18 cellular contexts compared by ENCODE assay signal in the genomic region with DNA sequence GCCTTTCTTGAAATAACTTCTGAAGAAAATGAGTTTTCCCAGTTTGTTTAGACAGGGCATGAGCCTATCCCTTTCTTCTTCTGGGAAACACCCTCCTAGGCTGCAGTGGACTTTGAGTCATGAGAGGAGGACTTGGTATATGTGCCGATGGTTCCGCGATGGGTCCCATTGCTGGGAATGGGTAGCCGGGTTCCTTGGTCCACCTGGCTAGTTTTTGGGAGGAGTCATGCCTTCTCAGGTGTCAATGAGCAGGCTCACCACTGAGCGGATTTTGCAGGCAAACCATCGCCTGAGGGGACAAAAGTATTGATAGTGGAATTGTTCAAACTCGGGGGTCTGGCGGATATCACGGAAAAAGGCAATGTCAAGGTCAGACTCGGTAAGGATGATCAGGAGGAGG. TPM values are rescaled to one million over a fixed set of nuclear protein-coding genes. Genes with fewer than 3 reads are reported as not detected.
DNase-seq lines count a peak whose midpoint lies in the region; ATAC-seq, FAIRE-seq and TF ChIP-seq lines count a peak whose summit lies in the region.
"Had no signal": no experiment of that assay in that cellular context is flagged by ENCODE, and none has a peak within 500 bp of the region (broad histone marks: within the 10 kb centered on the region; RNA-seq: fewer than 3 reads in every experiment).

No MANE protein-coding gene starts in this region.

- H3K79me2 ChIP-seq in K562 (ENCODE audit: control insufficient read depth, insufficient read depth, low read length), result no peaks in the 10 kb centered on the region

- 92% methylated on average over 10 of the region's 10 CpGs for WGBS in right cardiac atrium
- WGBS in K562 (ENCODE audit: insufficient coverage, low coverage, missing lambda C conversion rate), result 95% methylated on average over 9 of the region's 10 CpGs

- no peak for TF ChIP-seq RAD21 in K562 (CRISPR knock-in tag; conservative IDR thresholded peaks at IDR 0.05 in 1 of 2, IDR thresholded peaks at IDR 0.05 in 1 of 2)

- H3K9ac ChIP-seq in K562 (ENCODE audit: insufficient read depth in 1 of 2, low read depth in 2 of 2, low read length in 2 of 2), result no peak overlapping the region

- intact Hi-C loops in right cardiac atrium (cut with DNase I) (no loop called here), K562 (cut with micrococcal nuclease) (no loop called here)

- no peak overlapping the region for H3K4me2 ChIP-seq in K562 (ENCODE audit: insufficient read depth, low read length)

- H3K9me3 ChIP-seq in cardiac muscle cell (ENCODE audit: low read depth) (no peaks in the 10 kb centered on the region), right cardiac atrium (ENCODE audit: control insufficient read depth, low read length) (no peaks in the 10 kb centered on the region), RWPE2 (ENCODE audit: severe bottlenecking) (no peaks in the 10 kb centered on the region), K562 (replicated peaks; ENCODE audit: control insufficient read depth, insufficient read depth, low read depth, low read length) (no peaks in the 10 kb centered on the region)

- H3K4me3 Mint-ChIP-seq in activated T-cell treated with anti-CD3 and anti-CD28 coated beads, Interleukin-2, amount 50 U/mL, for 4 hours, result no peak overlapping the region
- H3K4me3 Mint-ChIP-seq: CD4-positive, alpha-beta memory T cell had no signal

- no peaks in the 10 kb centered on the region for H3K27me3 ChIP-seq in cardiac muscle cell
- no peaks in the 10 kb centered on the region for H3K27me3 ChIP-seq in right cardiac atrium (ENCODE audit: control insufficient read depth, insufficient read depth)
- H3K27me3 ChIP-seq in RWPE2 (ENCODE audit: insufficient read depth, poor library complexity, severe bottlenecking), result no peaks in the 10 kb centered on the region
- no peaks in the 10 kb centered on the region for H3K27me3 ChIP-seq in K562 (ENCODE audit: control insufficient read depth in 2 of 2, insufficient read depth in 2 of 2, low read length in 2 of 2)

- no peak for ATAC-seq in right cardiac atrium
- ATAC-seq in RWPE2 (ENCODE audit: low read depth), result no peak
- no peak for ATAC-seq in K562
- no peak for ATAC-seq in activated T-cell treated with anti-CD3 and anti-CD28 coated beads, Interleukin-2, amount 50 U/mL, for 4 hours

- peaks cover 36% of the 10 kb centered on the region for H3K4me1 ChIP-seq in cardiac muscle cell (ENCODE audit: low read depth)
- no peaks in the 10 kb centered on the region for H3K4me1 ChIP-seq in right cardiac atrium (ENCODE audit: control insufficient read depth, insufficient read depth, low read length)
- no peaks in the 10 kb centered on the region for H3K4me1 ChIP-seq in RWPE2 (ENCODE audit: insufficient read depth, poor library complexity, severe bottlenecking)
- no peaks in the 10 kb centered on the region for H3K4me1 ChIP-seq in K562 (replicated peaks in 1 of 2; ENCODE audit: control insufficient read depth in 2 of 2, insufficient read depth in 2 of 2, low read length in 2 of 2)

- H3K9me3 Mint-ChIP-seq in activated T-cell treated with anti-CD3 and anti-CD28 coated beads, Interleukin-2, amount 50 U/mL, for 4 hours, result no peaks in the 10 kb centered on the region
- H3K9me3 Mint-ChIP-seq: CD4-positive, alpha-beta memory T cell had no signal

- TF ChIP-seq CTCF in cardiac muscle cell (IDR thresholded peaks at IDR 0.05; ENCODE audit: low read depth, low read length) (no peak), RWPE2 (IDR thresholded peaks at IDR 0.05; ENCODE audit: poor library complexity, severe bottlenecking) (no peak), K562 (IDR thresholded peaks at IDR 0.05 in 2 of 3, conservative IDR thresholded peaks at IDR 0.05 in 1 of 3; ENCODE audit: insufficient read depth in 2 of 3, low read depth in 1 of 3, low read length in 3 of 3) (no peak)

- peaks cover 2% of the 10 kb centered on the region for H3K36me3 Mint-ChIP-seq in activated T-cell treated with anti-CD3 and anti-CD28 coated beads, Interleukin-2, amount 50 U/mL, for 4 hours (ENCODE audit: insufficient read depth)

- no peak for FAIRE-seq in K562 (lab: Jason Lieb, UNC)
- FAIRE-seq: GM12891, GM18507, H1 had no signal

- in situ Hi-C loops in K562 (cut with MboI), result no loop called here

- peaks cover 5% of the 10 kb centered on the region for H3K9me1 ChIP-seq in K562 (ENCODE audit: control insufficient read depth, insufficient read depth, low read length)

- no peaks in the 10 kb centered on the region for H3K27me3 Mint-ChIP-seq in activated T-cell treated with anti-CD3 and anti-CD28 coated beads, Interleukin-2, amount 50 U/mL, for 4 hours (ENCODE audit: low read depth)
- H3K27me3 Mint-ChIP-seq: CD4-positive, alpha-beta memory T cell had no signal

- no peaks in the 10 kb centered on the region for H4K20me1 ChIP-seq in K562 (replicated peaks; ENCODE audit: control insufficient read depth, insufficient read depth, low read length)

- POLR2A ChIA-PET in K562 (lab: Yijun Ruan, JAX), result interaction anchor here (0.8 kb wide), 1 partner anchor 21 kb away, joined by 3 read pairs; no protein-coding TSS in a partner anchor

- peak overlapping the region; percentile 60 for H3K27ac ChIP-seq in cardiac muscle cell
- H3K27ac ChIP-seq in right cardiac atrium (ENCODE audit: low read length), result no peak overlapping the region
- no peak overlapping the region for H3K27ac ChIP-seq in RWPE2 (ENCODE audit: poor library complexity, severe bottlenecking)
- H3K27ac ChIP-seq in K562 (ENCODE audit: extremely low read depth, low read depth, low read length), result no peak overlapping the region

- no peak overlapping the region for H3K4me3 ChIP-seq in cardiac muscle cell
- no peak overlapping the region for H3K4me3 ChIP-seq in right cardiac atrium (ENCODE audit: low read length)
- H3K4me3 ChIP-seq in RWPE2 (ENCODE audit: severe bottlenecking), result no peak overlapping the region
- H3K4me3 ChIP-seq in K562, result no peak overlapping the region

- TF ChIP-seq POLR2A in K562 (conservative IDR thresholded peaks at IDR 0.05), result no peak

- no peak for TF ChIP-seq EP300 in K562 (IDR thresholded peaks at IDR 0.05; ENCODE audit: low read length)

- DNase-seq in cardiac muscle cell (ENCODE audit: low read depth in 1 of 2, low spot score in 1 of 2), result no peak
- no peak for DNase-seq in right cardiac atrium
- DNase-seq in RWPE2 (ENCODE audit: low spot score), result peak; percentile 64
- DNase-seq in K562 (ENCODE audit: extremely low read depth in 1 of 4, low spot score in 3 of 4), result no peak
- DNase-seq in occipital lobe (lab: John Stamatoyannopoulos, UW), result no peak
- no peak for DNase-seq in activated T-cell treated with anti-CD3 and anti-CD28 coated beads, Interleukin-2, amount 50 U/mL, for 4 hours
- DNase-seq: C1 segment of cervical spinal cord; Calu3; CD4-positive, alpha-beta memory T cell; COR-L47; DMS53; DMS79 treated with DMSO at 0.1 percent for 48 hours; GF-D8; H7; HCEC 1CT had no signal

- peaks cover 4% of the 10 kb centered on the region for H3K36me3 ChIP-seq in cardiac muscle cell
- peaks cover 72% of the 10 kb centered on the region for H3K36me3 ChIP-seq in RWPE2 (ENCODE audit: low read depth)
- peaks cover 64% of the 10 kb centered on the region for H3K36me3 ChIP-seq in K562 (ENCODE audit: control insufficient read depth, insufficient read depth, low read length)

- BruUV-seq in K562 (replicated peaks; lab: Mats Ljungman, UMichigan), result no TSS peak

- CTCF ChIA-PET in K562 (lab: Yijun Ruan, JAX; ENCODE audit: low intra/inter-chr PET ratio), result interaction anchor here (2.2 kb wide), 1 partner anchor 192 kb away, joined by 21 read pairs; no protein-coding TSS in a partner anchor

- H2AFZ ChIP-seq in K562 (ENCODE audit: low read depth, low read length), result no peak overlapping the region

- no peaks in the 10 kb centered on the region for H3K4me1 Mint-ChIP-seq in activated T-cell treated with anti-CD3 and anti-CD28 coated beads, Interleukin-2, amount 50 U/mL, for 4 hours (ENCODE audit: low read depth)

RNA-seq across cellular contexts. Expression of gene WDR76, which starts 46.8 kb away (rescaled TPM):
- total RNA-seq in cardiac muscle cell, result 7.9 and 8.2 TPM in 2 replicates
- polyA plus RNA-seq in cardiac muscle cell, result 1.5 and 4.0 TPM in 2 replicates
- total RNA-seq in right cardiac atrium, result 1 to 10 TPM; 2.9 to 3.4 (median 3.0) TPM
- 0.97 TPM for polyA plus RNA-seq in right cardiac atrium
- 23.0 and 47.6 TPM in 2 replicates for total RNA-seq in K562 (2011; cell fraction: chromatin; rRNA removed; ENCODE audit: low replicate concordance)
- 10.8 and 12.1 TPM in 2 replicates for total RNA-seq in K562 (2011; cell fraction: nucleolus; rRNA removed)
- 15.4 and 20.5 TPM in 2 replicates for total RNA-seq in K562 (2011; cell fraction: nucleoplasm; rRNA removed)
- 37.6 and 40.4 TPM in 2 replicates for total RNA-seq in K562 (2014; rRNA removed)
- total RNA-seq in K562 (2014; rRNA removed; fragmentation: Illumina TruSeq; extraction: Trizol), result 69.5 and 85.1 TPM in 2 replicates
- total RNA-seq in K562 (2015; rRNA removed; fragmentation: Illumina TruSeq; extraction: Trizol), result 58.4 and 62.5 TPM in 2 replicates
- 43.7 and 46.3 TPM in 2 replicates for total RNA-seq in K562 (2021)
- polyA plus RNA-seq in K562 (2011; rRNA removed), result 22.8 and 31.8 TPM in 2 replicates
- 8.5 and 12.3 TPM in 2 replicates for polyA plus RNA-seq in K562 (2011; cell fraction: cytosol; rRNA removed)
- 9.7 and 10.2 TPM in 2 replicates for polyA plus RNA-seq in K562 (2011; cell fraction: nucleus; rRNA removed)
- 28.3 and 31.8 TPM in 2 replicates for polyA plus RNA-seq in K562 (2012)
- 47.7 and 58.6 TPM in 2 replicates for polyA plus RNA-seq in K562 (2014; fragmentation: Illumina TruSeq; extraction: Trizol)
- 10 to 100 TPM in 1 of 2 experiments, 1 to 10 TPM in 1; 9.8 to 22.8 TPM for polyA plus RNA-seq in K562 (2014; fragmentation: Nextera tagmentation; extraction: Ambion mirVana)
- polyA plus RNA-seq in K562 (2014; rRNA removed), result 37.1 and 44.4 TPM in 2 replicates
- polyA minus RNA-seq in K562 (2011; rRNA and poly(A)+ RNA removed), result 40.4 and 43.0 TPM in 2 replicates
- polyA minus RNA-seq in K562 (2011; cell fraction: cytosol; rRNA and poly(A)+ RNA removed), result 16.2 and 21.7 TPM in 2 replicates
- 7.1 and 11.0 TPM in 2 replicates for polyA minus RNA-seq in K562 (2011; cell fraction: nucleus; rRNA and poly(A)+ RNA removed)
- total RNA-seq in occipital lobe, result 20.3 TPM
- 10 to 100 TPM; 37.1 to 44.8 (median 39.2) TPM for total RNA-seq in activated T-cell treated with anti-CD3 and anti-CD28 coated beads, Interleukin-2, amount 50 U/mL, for 4 hours

RNA-seq across cellular contexts. Expression of gene MFAP1, which starts 49.2 kb away (rescaled TPM):
- 21.4 and 28.0 TPM in 2 replicates for total RNA-seq in cardiac muscle cell
- 39.2 and 42.4 TPM in 2 replicates for polyA plus RNA-seq in cardiac muscle cell
- total RNA-seq in right cardiac atrium, result 10 to 100 TPM; 17.4 to 21.2 (median 19.3) TPM
- 19.7 TPM for polyA plus RNA-seq in right cardiac atrium
- 14.8 and 40.8 TPM in 2 replicates for total RNA-seq in K562 (2011; cell fraction: chromatin; rRNA removed; ENCODE audit: low replicate concordance)
- 11.4 and 14.7 TPM in 2 replicates for total RNA-seq in K562 (2011; cell fraction: nucleolus; rRNA removed)
- total RNA-seq in K562 (2011; cell fraction: nucleoplasm; rRNA removed), result 17.6 and 18.2 TPM in 2 replicates
- total RNA-seq in K562 (2014; rRNA removed), result 35.9 and 44.6 TPM in 2 replicates
- total RNA-seq in K562 (2014; rRNA removed; fragmentation: Illumina TruSeq; extraction: Trizol), result 64.1 and 72.5 TPM in 2 replicates
- total RNA-seq in K562 (2015; rRNA removed; fragmentation: Illumina TruSeq; extraction: Trizol), result 57.1 and 59.8 TPM in 2 replicates
- total RNA-seq in K562 (2021), result 34.3 and 37.1 TPM in 2 replicates
- polyA plus RNA-seq in K562 (2011; rRNA removed), result 25.1 and 37.4 TPM in 2 replicates
- polyA plus RNA-seq in K562 (2011; cell fraction: cytosol; rRNA removed), result 15.0 and 21.6 TPM in 2 replicates
- 10.3 and 13.6 TPM in 2 replicates for polyA plus RNA-seq in K562 (2011; cell fraction: nucleus; rRNA removed)
- 29.5 and 44.8 TPM in 2 replicates for polyA plus RNA-seq in K562 (2012)
- 57.8 and 62.8 TPM in 2 replicates for polyA plus RNA-seq in K562 (2014; fragmentation: Illumina TruSeq; extraction: Trizol)
- polyA plus RNA-seq in K562 (2014; fragmentation: Nextera tagmentation; extraction: Ambion mirVana), result 10 to 100 TPM; 34.9 to 64.0 TPM
- 38.9 and 48.2 TPM in 2 replicates for polyA plus RNA-seq in K562 (2014; rRNA removed)
- polyA minus RNA-seq in K562 (2011; rRNA and poly(A)+ RNA removed), result 58.4 and 65.1 TPM in 2 replicates
- polyA minus RNA-seq in K562 (2011; cell fraction: cytosol; rRNA and poly(A)+ RNA removed), result 11.1 and 18.8 TPM in 2 replicates
- 5.8 and 14.3 TPM in 2 replicates for polyA minus RNA-seq in K562 (2011; cell fraction: nucleus; rRNA and poly(A)+ RNA removed)
- 24.0 TPM for total RNA-seq in occipital lobe
- 10 to 100 TPM; 37.0 to 38.0 (median 37.4) TPM for total RNA-seq in activated T-cell treated with anti-CD3 and anti-CD28 coated beads, Interleukin-2, amount 50 U/mL, for 4 hours
